Comparison of ENCODE assay signal across 1 cellular context in the genomic region with DNA sequence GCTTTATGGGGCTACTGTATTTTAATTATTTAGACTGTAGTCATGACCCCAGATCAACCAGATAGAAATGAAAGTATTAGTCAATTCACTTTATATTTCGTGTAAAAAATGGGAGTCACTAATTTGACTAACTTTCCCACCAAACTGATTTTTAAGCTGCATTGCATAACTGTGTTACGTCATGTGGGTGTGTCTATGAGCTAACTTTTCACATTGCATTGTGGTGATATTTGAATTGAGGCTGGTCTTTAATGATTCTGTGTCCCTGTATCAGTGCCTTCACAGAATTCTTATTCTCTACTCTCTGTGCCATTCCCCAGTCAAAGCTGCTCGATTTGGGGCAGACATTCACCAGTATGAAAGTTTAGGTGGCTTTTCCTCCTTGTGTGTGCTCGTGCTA.
TF ChIP-seq lines count a peak whose summit lies in the region.

No MANE protein-coding gene starts in this region.

TF ChIP-seq in WTC11, 78 proteins besides CTCF, POLR2A, EP300 and RAD21 (continued from another document):
- TF ChIP-seq, protein P1, sequence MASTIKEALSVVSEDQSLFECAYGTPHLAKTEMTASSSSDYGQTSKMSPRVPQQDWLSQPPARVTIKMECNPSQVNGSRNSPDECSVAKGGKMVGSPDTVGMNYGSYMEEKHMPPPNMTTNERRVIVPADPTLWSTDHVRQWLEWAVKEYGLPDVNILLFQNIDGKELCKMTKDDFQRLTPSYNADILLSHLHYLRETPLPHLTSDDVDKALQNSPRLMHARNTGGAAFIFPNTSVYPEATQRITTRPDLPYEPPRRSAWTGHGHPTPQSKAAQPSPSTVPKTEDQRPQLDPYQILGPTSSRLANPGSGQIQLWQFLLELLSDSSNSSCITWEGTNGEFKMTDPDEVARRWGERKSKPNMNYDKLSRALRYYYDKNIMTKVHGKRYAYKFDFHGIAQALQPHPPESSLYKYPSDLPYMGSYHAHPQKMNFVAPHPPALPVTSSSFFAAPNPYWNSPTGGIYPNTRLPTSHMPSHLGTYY (CRISPR knock-in tag; IDR thresholded peaks at IDR 0.05): no peak
- TF ChIP-seq, protein P2, sequence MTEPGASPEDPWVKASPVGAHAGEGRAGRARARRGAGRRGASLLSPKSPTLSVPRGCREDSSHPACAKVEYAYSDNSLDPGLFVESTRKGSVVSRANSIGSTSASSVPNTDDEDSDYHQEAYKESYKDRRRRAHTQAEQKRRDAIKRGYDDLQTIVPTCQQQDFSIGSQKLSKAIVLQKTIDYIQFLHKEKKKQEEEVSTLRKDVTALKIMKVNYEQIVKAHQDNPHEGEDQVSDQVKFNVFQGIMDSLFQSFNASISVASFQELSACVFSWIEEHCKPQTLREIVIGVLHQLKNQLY (CRISPR knock-in tag; IDR thresholded peaks at IDR 0.05): no peak
- TF ChIP-seq SMAD4 (CRISPR knock-in tag; IDR thresholded peaks at IDR 0.05) (no peak), NFYB (CRISPR knock-in tag; conservative IDR thresholded peaks at IDR 0.05; ENCODE audit: low read depth) (no peak), GABPB1 (CRISPR knock-in tag; IDR thresholded peaks at IDR 0.05) (no peak), FOXP1 (CRISPR knock-in tag; IDR thresholded peaks at IDR 0.05; ENCODE audit: borderline replicate concordance) (no peak)
